21 cellular contexts compared by ENCODE assay signal in genomic region chr22:47205081-47205491, GRCh38.
DNase-seq lines count a peak whose midpoint lies in the region; ATAC-seq and TF ChIP-seq lines count a peak whose summit lies in the region.
"Had no signal": no experiment of that assay in that cellular context is flagged by ENCODE, and none has a peak within 500 bp of the region (broad histone marks: within the 10 kb centered on the region; RNA-seq: fewer than 3 reads in every experiment).

No MANE protein-coding gene starts in this region.

- H3K36me3 ChIP-seq in osteoblast (ENCODE audit: insufficient read depth, low read length) (no peaks in the 10 kb centered on the region), suprapubic skin (no peaks in the 10 kb centered on the region), testis (ENCODE audit: low read depth, missing control alignments) (no peaks in the 10 kb centered on the region)
- H3K36me3 ChIP-seq: Peyer's patch had no signal

- peak; percentile 6 for DNase-seq in activated CD4-positive, alpha-beta memory T cell treated with anti-CD3 and anti-CD28 coated beads, Interleukin-2, amount 10 ng/mL, durations not matched to agents 7 days and 5 days
- DNase-seq in activated CD4-positive, alpha-beta memory T cell treated with anti-CD3 and anti-CD28 coated beads for 36 hours = no peak
- DNase-seq in natural killer cell (peak; percentile 12), osteoblast (ENCODE audit: insufficient read length, low spot score, missing footprints) (peak; percentile 76), suprapubic skin (ENCODE audit: low spot score in 2 of 2) (peak; percentile 49 to 79), NCI-H2029 treated with DMSO at 0.1 percent for 48 hours (lab: John Stamatoyannopoulos, UW) (no peak), testis (no peak)
- no peak for DNase-seq in natural killer cell treated with Interleukin-12 subunit alpha and Interleukin-12 subunit beta and Interleukin-15 and Interleukin-18, amount 100 ng/mL, for 72 hours (ENCODE audit: low spot score)
- DNase-seq: 8988T, DMS79 treated with DMSO at 0.1 percent for 48 hours, GOT3, MM.1S, NCI-H1092, NCI-H146, NCI-H2081, NCI-H2171 treated with DMSO at 0.1 percent for 48 hours, NCI-H446 treated with DMSO at 0.1 percent for 48 hours, NCI-H69, Peyer's patch had no signal

- intact Hi-C loops in activated CD4-positive, alpha-beta memory T cell treated with anti-CD3 and anti-CD28 coated beads for 36 hours (cut with micrococcal nuclease) = no loop called here
- intact Hi-C loops in natural killer cell (cut with micrococcal nuclease) (no loop called here), testis (cut with DNase I; ENCODE audit: low total_unique reads) (no loop called here)

- H3K9me3 ChIP-seq in osteoblast (ENCODE audit: low read depth, low read length) = no peaks in the 10 kb centered on the region
- no peaks in the 10 kb centered on the region for H3K9me3 ChIP-seq in suprapubic skin
- H3K9me3 ChIP-seq in testis = no peaks in the 10 kb centered on the region
- H3K9me3 ChIP-seq: Peyer's patch had no signal

- TF ChIP-seq EP300 in suprapubic skin (IDR thresholded peaks at IDR 0.05) = no peak

- CTCF ChIA-PET in activated CD4-positive, alpha-beta memory T cell treated with anti-CD3 and anti-CD28 coated beads, Interleukin-2, amount 10 ng/mL, durations not matched to agents 7 days and 5 days (lab: Charles Lee) = no interaction called here
- CTCF ChIA-PET in activated CD4-positive, alpha-beta memory T cell treated with anti-CD3 and anti-CD28 coated beads for 36 hours (lab: Charles Lee) = interaction anchor here (1.6 kb wide), 1 partner anchor 8 kb away, joined by 5 read pairs; no protein-coding TSS in a partner anchor

- TF ChIP-seq CTCF in natural killer cell (IDR thresholded peaks at IDR 0.05) (no peak), osteoblast (IDR thresholded peaks at IDR 0.05; ENCODE audit: extremely low read depth, low read depth, low read length) (no peak), suprapubic skin (IDR thresholded peaks at IDR 0.05) (no peak), testis (IDR thresholded peaks at IDR 0.05) (no peak)

- no peaks in the 10 kb centered on the region for H4K20me1 ChIP-seq in osteoblast (ENCODE audit: insufficient read depth, low read length)

- no peak overlapping the region for H3K27ac Mint-ChIP-seq in activated CD4-positive, alpha-beta memory T cell treated with anti-CD3 and anti-CD28 coated beads, Interleukin-2, amount 10 ng/mL, durations not matched to agents 7 days and 5 days
- H3K27ac Mint-ChIP-seq in activated CD4-positive, alpha-beta memory T cell treated with anti-CD3 and anti-CD28 coated beads for 36 hours = no peak overlapping the region
- H3K27ac Mint-ChIP-seq in natural killer cell = no peak overlapping the region
- no peak overlapping the region for H3K27ac Mint-ChIP-seq in natural killer cell treated with Interleukin-12 subunit alpha and Interleukin-12 subunit beta and Interleukin-15 and Interleukin-18, amount 100 ng/mL, for 72 hours
- H3K27ac Mint-ChIP-seq: B cell had no signal

- TF ChIP-seq POLR2A in suprapubic skin (IDR thresholded peaks at IDR 0.05) (no peak), testis (IDR thresholded peaks at IDR 0.05) (no peak)

- no peak for ATAC-seq in natural killer cell
- ATAC-seq in natural killer cell treated with Interleukin-12 subunit alpha and Interleukin-12 subunit beta and Interleukin-15 and Interleukin-18, amount 100 ng/mL, for 72 hours = no peak
- ATAC-seq: HCT116 had no signal

- no peaks in the 10 kb centered on the region for H3K4me1 ChIP-seq in osteoblast (ENCODE audit: insufficient read depth, low read length)
- no peaks in the 10 kb centered on the region for H3K4me1 ChIP-seq in suprapubic skin
- peaks cover 15% of the 10 kb centered on the region for H3K4me1 ChIP-seq in testis

- no peaks in the 10 kb centered on the region for H3K79me2 ChIP-seq in osteoblast (ENCODE audit: insufficient read depth, low read length)

- 81% methylated on average over 13 of the region's 13 CpGs for WGBS in suprapubic skin
- WGBS in testis, 2 donors = 92 to 98% methylated on average over 12 to 13 of the region's 13 CpGs

- H3K27me3 ChIP-seq in osteoblast (ENCODE audit: insufficient read depth, low read length) = no peaks in the 10 kb centered on the region
- peaks cover 3% of the 10 kb centered on the region for H3K27me3 ChIP-seq in suprapubic skin
- H3K27me3 ChIP-seq in testis = no peaks in the 10 kb centered on the region
- H3K27me3 ChIP-seq: Peyer's patch had no signal

- H3K27ac ChIP-seq in osteoblast (ENCODE audit: low read depth, low read length) (no peak overlapping the region), suprapubic skin (no peak overlapping the region), testis (no peak overlapping the region)
- H3K27ac ChIP-seq: Peyer's patch had no signal

- no peak overlapping the region for H3K4me2 ChIP-seq in osteoblast (ENCODE audit: insufficient read depth, low read length)

- POLR2A ChIA-PET in activated CD4-positive, alpha-beta memory T cell treated with anti-CD3 and anti-CD28 coated beads, Interleukin-2, amount 10 ng/mL, durations not matched to agents 7 days and 5 days (lab: Charles Lee) = no interaction called here
- POLR2A ChIA-PET in activated CD4-positive, alpha-beta memory T cell treated with anti-CD3 and anti-CD28 coated beads for 36 hours (lab: Charles Lee) = no interaction called here

- H3K9me3 Mint-ChIP-seq in activated CD4-positive, alpha-beta memory T cell treated with anti-CD3 and anti-CD28 coated beads, Interleukin-2, amount 10 ng/mL, durations not matched to agents 7 days and 5 days = no peaks in the 10 kb centered on the region
- H3K9me3 Mint-ChIP-seq in activated CD4-positive, alpha-beta memory T cell treated with anti-CD3 and anti-CD28 coated beads for 36 hours = no peaks in the 10 kb centered on the region
- no peaks in the 10 kb centered on the region for H3K9me3 Mint-ChIP-seq in natural killer cell
- no peaks in the 10 kb centered on the region for H3K9me3 Mint-ChIP-seq in natural killer cell treated with Interleukin-12 subunit alpha and Interleukin-12 subunit beta and Interleukin-15 and Interleukin-18, amount 100 ng/mL, for 72 hours

- H3K4me3 ChIP-seq in osteoblast (ENCODE audit: insufficient read depth, low read length) (no peak overlapping the region), suprapubic skin (no peak overlapping the region), testis (no peak overlapping the region)
- H3K4me3 ChIP-seq: Peyer's patch had no signal

- H3K4me3 Mint-ChIP-seq in activated CD4-positive, alpha-beta memory T cell treated with anti-CD3 and anti-CD28 coated beads, Interleukin-2, amount 10 ng/mL, durations not matched to agents 7 days and 5 days = no peak overlapping the region
- no peak overlapping the region for H3K4me3 Mint-ChIP-seq in activated CD4-positive, alpha-beta memory T cell treated with anti-CD3 and anti-CD28 coated beads for 36 hours
- no peak overlapping the region for H3K4me3 Mint-ChIP-seq in natural killer cell
- H3K4me3 Mint-ChIP-seq in natural killer cell treated with Interleukin-12 subunit alpha and Interleukin-12 subunit beta and Interleukin-15 and Interleukin-18, amount 100 ng/mL, for 72 hours = no peak overlapping the region
- H3K4me3 Mint-ChIP-seq: B cell had no signal

- H2AFZ ChIP-seq in osteoblast (ENCODE audit: low read length) = no peak overlapping the region

- no peaks in the 10 kb centered on the region for H3K36me3 Mint-ChIP-seq in activated CD4-positive, alpha-beta memory T cell treated with anti-CD3 and anti-CD28 coated beads, Interleukin-2, amount 10 ng/mL, durations not matched to agents 7 days and 5 days (ENCODE audit: low read depth)
- H3K36me3 Mint-ChIP-seq in activated CD4-positive, alpha-beta memory T cell treated with anti-CD3 and anti-CD28 coated beads for 36 hours = no peaks in the 10 kb centered on the region
- no peaks in the 10 kb centered on the region for H3K36me3 Mint-ChIP-seq in natural killer cell
- no peaks in the 10 kb centered on the region for H3K36me3 Mint-ChIP-seq in natural killer cell treated with Interleukin-12 subunit alpha and Interleukin-12 subunit beta and Interleukin-15 and Interleukin-18, amount 100 ng/mL, for 72 hours

- H3K4me1 Mint-ChIP-seq in activated CD4-positive, alpha-beta memory T cell treated with anti-CD3 and anti-CD28 coated beads, Interleukin-2, amount 10 ng/mL, durations not matched to agents 7 days and 5 days = no peaks in the 10 kb centered on the region
- H3K4me1 Mint-ChIP-seq in activated CD4-positive, alpha-beta memory T cell treated with anti-CD3 and anti-CD28 coated beads for 36 hours (ENCODE audit: low read depth) = no peaks in the 10 kb centered on the region
- H3K4me1 Mint-ChIP-seq in natural killer cell = no peaks in the 10 kb centered on the region
- H3K4me1 Mint-ChIP-seq in natural killer cell treated with Interleukin-12 subunit alpha and Interleukin-12 subunit beta and Interleukin-15 and Interleukin-18, amount 100 ng/mL, for 72 hours (ENCODE audit: low read depth in 2 of 2) = no peaks in the 10 kb centered on the region
- H3K4me1 Mint-ChIP-seq: B cell had no signal

- H3K27me3 Mint-ChIP-seq in activated CD4-positive, alpha-beta memory T cell treated with anti-CD3 and anti-CD28 coated beads, Interleukin-2, amount 10 ng/mL, durations not matched to agents 7 days and 5 days = no peaks in the 10 kb centered on the region
- no peaks in the 10 kb centered on the region for H3K27me3 Mint-ChIP-seq in activated CD4-positive, alpha-beta memory T cell treated with anti-CD3 and anti-CD28 coated beads for 36 hours
- H3K27me3 Mint-ChIP-seq in natural killer cell (ENCODE audit: low read depth in 2 of 2) = no peaks in the 10 kb centered on the region
- no peaks in the 10 kb centered on the region for H3K27me3 Mint-ChIP-seq in natural killer cell treated with Interleukin-12 subunit alpha and Interleukin-12 subunit beta and Interleukin-15 and Interleukin-18, amount 100 ng/mL, for 72 hours
- H3K27me3 Mint-ChIP-seq: B cell had no signal

Comparison
In these comparisons a context has a peak if more than half of its experiments do, and no peak if none do; other contexts are left out.
1. DNase-seq: peak in activated CD4-positive, alpha-beta memory T cell treated with anti-CD3 and anti-CD28 coated beads, Interleukin-2, amount 10 ng/mL, durations not matched to agents 7 days and 5 days (single experiment), natural killer cell (single experiment), osteoblast (single experiment) and suprapubic skin (2 of 2); none in activated CD4-positive, alpha-beta memory T cell treated with anti-CD3 and anti-CD28 coated beads for 36 hours (single experiment), natural killer cell treated with Interleukin-12 subunit alpha and Interleukin-12 subunit beta and Interleukin-15 and Interleukin-18, amount 100 ng/mL, for 72 hours (single experiment), NCI-H2029 treated with DMSO at 0.1 percent for 48 hours (single experiment) and testis (single experiment).